Comparison of ENCODE assay signal across 9 cellular contexts in the genomic region with DNA sequence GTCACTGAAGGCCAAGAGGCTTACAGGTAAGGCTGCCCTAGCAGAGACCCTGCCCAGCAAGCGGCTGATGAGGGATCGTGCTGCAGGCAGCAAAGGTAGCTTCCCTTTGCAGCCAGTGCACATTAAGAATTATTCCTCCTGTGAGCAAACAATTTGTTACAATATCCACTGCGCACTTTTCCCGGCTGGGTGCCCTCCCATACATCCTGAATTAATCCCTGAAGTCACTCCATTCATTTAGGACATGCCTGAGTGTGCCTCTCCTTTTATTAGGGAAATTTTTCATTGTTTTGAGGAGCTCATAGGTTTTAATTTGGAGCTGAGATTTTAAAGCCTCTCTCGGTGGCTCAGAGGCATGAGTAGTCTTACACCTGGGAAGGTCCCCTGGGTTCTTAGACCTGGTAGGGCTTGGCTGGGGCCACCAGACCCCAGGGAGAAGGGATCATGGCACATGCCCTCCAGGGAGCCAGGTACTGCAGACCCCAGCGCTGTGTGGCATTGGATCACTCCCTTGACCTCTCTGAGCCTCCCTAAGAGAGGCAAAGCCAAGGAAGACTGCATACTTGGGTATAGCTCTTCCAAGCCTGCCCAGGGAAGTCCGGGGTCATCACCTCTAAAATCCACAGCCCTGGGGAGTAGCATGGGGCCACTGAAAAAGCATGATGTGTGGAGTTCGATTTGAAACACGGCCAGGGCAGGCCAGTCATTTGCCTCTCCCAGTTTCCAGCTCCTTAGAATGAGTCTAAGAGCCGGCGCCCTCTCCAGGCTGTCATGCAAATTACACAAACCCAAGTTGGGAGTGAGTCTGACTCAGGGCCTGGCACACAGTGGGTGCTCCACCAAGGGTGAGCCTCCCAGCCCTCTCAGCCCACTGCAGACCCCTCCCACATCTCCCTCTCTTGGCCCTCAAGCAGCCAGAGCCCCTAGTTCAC.
DNase-seq lines count a peak whose midpoint lies in the region; ATAC-seq and TF ChIP-seq lines count a peak whose summit lies in the region.
"Had no signal": no experiment of that assay in that cellular context is flagged by ENCODE, and none has a peak within 500 bp of the region (broad histone marks: within the 10 kb centered on the region; RNA-seq: fewer than 3 reads in every experiment).

No MANE protein-coding gene starts in this region.

- H3K27ac ChIP-seq in 22Rv1 (no peak overlapping the region), ascending aorta (no peak overlapping the region)
- H3K27ac ChIP-seq: parathyroid adenoma had no signal

- H3K4me3 Mint-ChIP-seq in endothelial cell (ENCODE audit: unreplicated experiment): no peak overlapping the region

- TF ChIP-seq CTCF in 22Rv1 (IDR thresholded peaks at IDR 0.05) (peak; percentile 73), endothelial cell (IDR thresholded peaks at IDR 0.05; ENCODE audit: unreplicated experiment) (peak; percentile 64), ascending aorta (IDR thresholded peaks at IDR 0.05) (peak in 1 of 3 experiments; percentile 19)

- no peak overlapping the region for H3K27ac Mint-ChIP-seq in endothelial cell (ENCODE audit: unreplicated experiment)

- H3K36me3 ChIP-seq in ascending aorta: no peaks in the 10 kb centered on the region

- intact Hi-C loops in ascending aorta (cut with DNase I): no loop called here

- H3K27me3 ChIP-seq in ascending aorta: no peaks in the 10 kb centered on the region

- H3K36me3 Mint-ChIP-seq in endothelial cell (ENCODE audit: low read depth, unreplicated experiment): peaks cover 6% of the 10 kb centered on the region

- H3K4me1 Mint-ChIP-seq in endothelial cell (ENCODE audit: unreplicated experiment): peaks cover 5% of the 10 kb centered on the region

- ATAC-seq in GM18868 (IDR thresholded peaks at IDR 0.05; ENCODE audit: unreplicated experiment): no peak
- no peak for ATAC-seq in HG02763 (IDR thresholded peaks at IDR 0.05; ENCODE audit: unreplicated experiment)

- DNase-seq in ELR (ENCODE audit: low read depth) (peak; percentile 57), NCI-H460 (ENCODE audit: extremely low read depth, low read depth) (peak; percentile 29), endothelial cell (ENCODE audit: low spot score) (peak; percentile 45), NCI-H1436 treated with DMSO at 0.1 percent for 48 hours (lab: John Stamatoyannopoulos, UW) (no peak), ascending aorta (ENCODE audit: low spot score in 2 of 2) (no peak)

- no peaks in the 10 kb centered on the region for H3K4me1 ChIP-seq in ascending aorta
- H3K4me1 ChIP-seq: parathyroid adenoma had no signal

- H3K9me3 ChIP-seq in ascending aorta: peaks cover 0 to 4% of the 10 kb centered on the region in 2 donors

- peaks cover 8% of the 10 kb centered on the region for H3K27me3 Mint-ChIP-seq in endothelial cell (ENCODE audit: unreplicated experiment)

- H3K4me3 ChIP-seq in ascending aorta: no peak overlapping the region

- H3K9me3 Mint-ChIP-seq in endothelial cell (ENCODE audit: unreplicated experiment): no peaks in the 10 kb centered on the region

Comparison
In these comparisons a context has a peak if more than half of its experiments do, and no peak if none do; other contexts are left out.
1. DNase-seq: peak in ELR (single experiment), NCI-H460 (single experiment) and endothelial cell (single experiment); none in NCI-H1436 treated with DMSO at 0.1 percent for 48 hours (single experiment) and ascending aorta (0 of 2).